8 cellular contexts compared by ENCODE assay signal in the genomic region with DNA sequence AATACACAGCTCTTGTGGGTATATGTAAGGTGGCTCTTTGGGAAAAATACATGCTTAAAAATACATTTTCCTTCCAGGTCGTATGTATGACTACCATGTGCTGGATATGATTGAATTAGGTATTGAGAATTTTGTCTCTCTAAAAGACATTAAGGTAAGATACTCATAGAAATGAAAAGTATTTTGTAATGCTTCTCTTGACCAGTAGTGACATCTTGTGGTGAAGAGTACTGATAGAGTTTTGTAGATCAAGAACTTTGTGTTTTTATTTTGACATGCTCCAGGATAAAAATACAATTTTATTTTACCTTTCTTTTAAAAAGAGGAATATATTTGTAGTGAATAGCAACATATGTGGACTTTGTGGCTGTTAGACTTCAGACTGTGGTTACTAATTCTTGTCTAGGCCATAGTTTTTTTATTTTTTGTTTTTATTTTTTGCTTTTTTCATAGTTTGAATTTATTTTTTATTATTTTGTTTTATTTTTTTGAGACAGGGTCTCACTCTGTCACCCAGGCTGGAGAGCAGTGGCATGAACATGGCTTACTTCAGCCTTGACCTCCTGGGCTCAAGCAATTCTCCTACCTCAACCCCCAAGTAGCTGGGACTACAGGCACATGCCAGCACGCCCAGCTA. TPM values are rescaled to one million over a fixed set of nuclear protein-coding genes. Genes with fewer than 3 reads are reported as not detected.
A peak's percentile ranks its signal among the peaks of the same experiment; 100 is the strongest.
DNase-seq lines count a peak whose midpoint lies in the region; ATAC-seq, FAIRE-seq and TF ChIP-seq lines count a peak whose summit lies in the region.

No MANE protein-coding gene starts in this region.

- intact Hi-C loops in activated T-helper 1 cell treated with anti-CD3 and anti-CD28 coated beads, Interleukin-12 subunit alpha, Interleukin-12 subunit beta, Interleukin-2, Interleukin-4 antibody, amounts not matched to agents 30 ng/mL and 10 ng/mL and 1 ng/mL, durations not matched to agents 14 hours and 24 hours and 36 hours (cut with micrococcal nuclease) = loop anchor here (1.0 to 2.0 kb wide), 2 partner anchors 317 to 471 kb away; no protein-coding TSS in a partner anchor

- H3K27me3 ChIP-seq in bronchial epithelial cell (ENCODE audit: control insufficient read depth, insufficient read depth, low read length) = no peaks in the 10 kb centered on the region

- no peaks in the 10 kb centered on the region for H3K4me1 Mint-ChIP-seq in mesothelial cell of epicardium
- peaks cover under 1% of the 10 kb centered on the region for H3K4me1 Mint-ChIP-seq in activated T-helper 1 cell treated with anti-CD3 and anti-CD28 coated beads, Interleukin-12 subunit alpha, Interleukin-12 subunit beta, Interleukin-2, Interleukin-4 antibody, amounts not matched to agents 30 ng/mL and 10 ng/mL and 1 ng/mL, durations not matched to agents 14 hours and 24 hours and 36 hours (ENCODE audit: low read depth)

- no peaks in the 10 kb centered on the region for H3K27me3 Mint-ChIP-seq in mesothelial cell of epicardium (ENCODE audit: low read depth)
- no peaks in the 10 kb centered on the region for H3K27me3 Mint-ChIP-seq in activated T-helper 1 cell treated with anti-CD3 and anti-CD28 coated beads, Interleukin-12 subunit alpha, Interleukin-12 subunit beta, Interleukin-2, Interleukin-4 antibody, amounts not matched to agents 30 ng/mL and 10 ng/mL and 1 ng/mL, durations not matched to agents 14 hours and 24 hours and 36 hours (ENCODE audit: insufficient read depth)

- no peak overlapping the region for H3K27ac Mint-ChIP-seq in mesothelial cell of epicardium
- no peak overlapping the region for H3K27ac Mint-ChIP-seq in activated T-helper 1 cell treated with anti-CD3 and anti-CD28 coated beads, Interleukin-12 subunit alpha, Interleukin-12 subunit beta, Interleukin-2, Interleukin-4 antibody, amounts not matched to agents 30 ng/mL and 10 ng/mL and 1 ng/mL, durations not matched to agents 14 hours and 24 hours and 36 hours

- peaks cover 6% of the 10 kb centered on the region for H3K36me3 ChIP-seq in bronchial epithelial cell (ENCODE audit: control insufficient read depth, insufficient read depth, low read length)

- peak; percentile 35 for TF ChIP-seq CTCF in D721Med (IDR thresholded peaks at IDR 0.05; ENCODE audit: insufficient read depth, missing control alignments)
- peak; percentile 14 for TF ChIP-seq CTCF in bronchial epithelial cell (IDR thresholded peaks at IDR 0.05; ENCODE audit: insufficient read depth, low read length, severe bottlenecking)
- TF ChIP-seq CTCF in mesothelial cell of epicardium (IDR thresholded peaks at IDR 0.05; ENCODE audit: unreplicated experiment) = peak; percentile 33

- DNase-seq in D721Med (ENCODE audit: insufficient read length, low spot score) = no peak
- DNase-seq in LHCN-M2 (ENCODE audit: low read depth) = peak; percentile 45
- DNase-seq in bronchial epithelial cell (ENCODE audit: low read depth) = peak; percentile 44
- no peak for DNase-seq in mesothelial cell of epicardium (ENCODE audit: low spot score in 2 of 2, unreplicated experiment in 2 of 2)
- DNase-seq in activated T-helper 1 cell treated with anti-CD3 and anti-CD28 coated beads, Interleukin-12 subunit alpha, Interleukin-12 subunit beta, Interleukin-2, Interleukin-4 antibody, amounts not matched to agents 30 ng/mL and 10 ng/mL and 1 ng/mL, durations not matched to agents 14 hours and 24 hours and 36 hours (ENCODE audit: low spot score) = no peak
- no peak for DNase-seq in activated T-cell treated with anti-CD3 and anti-CD28 coated beads, Interleukin-2, amount 50 U/mL, for 1 hour
- no peak for DNase-seq in stimulated activated CD4-positive, alpha-beta T cell treated with anti-CD3 and anti-CD28 coated beads, Interleukin-2, amount 100 ng/mL, for 48 hours

- H3K4me3 ChIP-seq in bronchial epithelial cell (ENCODE audit: low read depth, low read length) = no peak overlapping the region

- H3K36me3 Mint-ChIP-seq in mesothelial cell of epicardium = peaks cover 35% of the 10 kb centered on the region
- peaks cover 41% of the 10 kb centered on the region for H3K36me3 Mint-ChIP-seq in activated T-helper 1 cell treated with anti-CD3 and anti-CD28 coated beads, Interleukin-12 subunit alpha, Interleukin-12 subunit beta, Interleukin-2, Interleukin-4 antibody, amounts not matched to agents 30 ng/mL and 10 ng/mL and 1 ng/mL, durations not matched to agents 14 hours and 24 hours and 36 hours (ENCODE audit: low read depth)

- no peak overlapping the region for H3K4me3 Mint-ChIP-seq in mesothelial cell of epicardium
- H3K4me3 Mint-ChIP-seq in activated T-helper 1 cell treated with anti-CD3 and anti-CD28 coated beads, Interleukin-12 subunit alpha, Interleukin-12 subunit beta, Interleukin-2, Interleukin-4 antibody, amounts not matched to agents 30 ng/mL and 10 ng/mL and 1 ng/mL, durations not matched to agents 14 hours and 24 hours and 36 hours = no peak overlapping the region

- no peak for ATAC-seq in GM19328 (IDR thresholded peaks at IDR 0.05; ENCODE audit: unreplicated experiment)

- no peaks in the 10 kb centered on the region for H3K9me3 Mint-ChIP-seq in mesothelial cell of epicardium
- H3K9me3 Mint-ChIP-seq in activated T-helper 1 cell treated with anti-CD3 and anti-CD28 coated beads, Interleukin-12 subunit alpha, Interleukin-12 subunit beta, Interleukin-2, Interleukin-4 antibody, amounts not matched to agents 30 ng/mL and 10 ng/mL and 1 ng/mL, durations not matched to agents 14 hours and 24 hours and 36 hours = no peaks in the 10 kb centered on the region

- no peak for FAIRE-seq in D721Med (lab: Jason Lieb, UNC)
- no peak for FAIRE-seq in bronchial epithelial cell (lab: Jason Lieb, UNC)

RNA-seq across cellular contexts. Expression of a gene that starts 17.9 kb away (rescaled TPM):
- total RNA-seq in LHCN-M2 (2014; rRNA removed) (69.8 and 81.0 TPM in 2 replicates), bronchial epithelial cell (14.6 and 19.5 TPM in 2 replicates), mesothelial cell of epicardium (20.7 to 23.6 TPM (median 22.9 TPM) in 3 replicates)
- 14.4 TPM for polyA plus RNA-seq in LHCN-M2 (2012)
- 61.0 and 68.7 TPM in 2 replicates for total RNA-seq in activated T-helper 1 cell treated with anti-CD3 and anti-CD28 coated beads, Interleukin-12 subunit alpha, Interleukin-12 subunit beta, Interleukin-2, Interleukin-4 antibody, amounts not matched to agents 30 ng/mL and 10 ng/mL and 1 ng/mL, durations not matched to agents 14 hours and 24 hours and 36 hours

RNA-seq across cellular contexts. Expression of a gene that starts 41.2 kb away (rescaled TPM):
- total RNA-seq in LHCN-M2 (2014; rRNA removed) (126 and 149 TPM in 2 replicates), bronchial epithelial cell (38.7 and 49.5 TPM in 2 replicates), mesothelial cell of epicardium (56.6 to 58.8 TPM (median 58.8 TPM) in 3 replicates)
- 97.9 TPM for polyA plus RNA-seq in LHCN-M2 (2012)
- 137 TPM in 2 replicates for total RNA-seq in activated T-helper 1 cell treated with anti-CD3 and anti-CD28 coated beads, Interleukin-12 subunit alpha, Interleukin-12 subunit beta, Interleukin-2, Interleukin-4 antibody, amounts not matched to agents 30 ng/mL and 10 ng/mL and 1 ng/mL, durations not matched to agents 14 hours and 24 hours and 36 hours

Comparison
In these comparisons a context has a peak if more than half of its experiments do, and no peak if none do; other contexts are left out.
1. DNase-seq: peak in LHCN-M2 (single experiment) and bronchial epithelial cell (single experiment); none in D721Med (single experiment), mesothelial cell of epicardium (0 of 2), activated T-helper 1 cell treated with anti-CD3 and anti-CD28 coated beads, Interleukin-12 subunit alpha, Interleukin-12 subunit beta, Interleukin-2, Interleukin-4 antibody, amounts not matched to agents 30 ng/mL and 10 ng/mL and 1 ng/mL, durations not matched to agents 14 hours and 24 hours and 36 hours (single experiment), activated T-cell treated with anti-CD3 and anti-CD28 coated beads, Interleukin-2, amount 50 U/mL, for 1 hour (single experiment) and stimulated activated CD4-positive, alpha-beta T cell treated with anti-CD3 and anti-CD28 coated beads, Interleukin-2, amount 100 ng/mL, for 48 hours (0 of 2).
2. Peak in every context shown above with its lines, with median percentiles within 50 percentile points of each other: CTCF ChIP-seq.